Comparison of ENCODE assay signal across 17 cellular contexts in the genomic region with DNA sequence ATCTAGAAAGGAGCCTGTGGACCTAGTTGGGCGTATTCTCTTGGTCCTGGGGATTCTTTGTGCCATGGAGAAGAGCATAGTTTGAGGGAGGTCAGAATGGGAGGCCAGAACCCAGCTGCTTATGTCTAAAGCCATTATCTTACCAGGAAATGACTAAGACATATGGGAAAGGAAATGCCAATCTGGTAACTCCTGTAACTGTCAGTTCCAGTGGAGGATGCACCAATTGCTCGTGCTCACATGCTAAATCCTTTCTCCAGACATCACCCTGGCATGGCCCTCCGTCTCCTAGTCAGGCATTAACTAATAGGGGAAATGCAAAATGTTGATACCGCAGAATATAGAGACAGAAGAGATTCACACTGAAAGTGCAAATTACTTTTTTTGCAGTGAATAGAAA.
DNase-seq lines count a peak whose midpoint lies in the region; ATAC-seq and TF ChIP-seq lines count a peak whose summit lies in the region.
"Had no signal": no experiment of that assay in that cellular context is flagged by ENCODE, and none has a peak within 500 bp of the region (broad histone marks: within the 10 kb centered on the region; RNA-seq: fewer than 3 reads in every experiment).

No MANE protein-coding gene starts in this region.

- no peaks in the 10 kb centered on the region for H3K36me3 Mint-ChIP-seq in activated T-cell treated with anti-CD3 and anti-CD28 coated beads, Interleukin-2, amount 50 U/mL, for 72 hours (ENCODE audit: insufficient read depth in 2 of 2)
- H3K36me3 Mint-ChIP-seq: CD8-positive, alpha-beta T cell; natural killer cell had no signal

- no peak for TF ChIP-seq CTCF in epithelial cell of proximal tubule (conservative IDR thresholded peaks at IDR 0.05; ENCODE audit: low read depth, low read length)

- ATAC-seq in GM19463 (IDR thresholded peaks at IDR 0.05; ENCODE audit: unreplicated experiment) = no peak
- ATAC-seq in activated T-cell treated with anti-CD3 and anti-CD28 coated beads, Interleukin-2, amount 50 U/mL, for 72 hours (replicated peaks in 1 of 2) = no peak
- ATAC-seq: CD8-positive, alpha-beta T cell; left lung; natural killer cell had no signal

- no peak overlapping the region for H3K27ac Mint-ChIP-seq in activated T-cell treated with anti-CD3 and anti-CD28 coated beads, Interleukin-2, amount 50 U/mL, for 72 hours
- H3K27ac Mint-ChIP-seq: CD8-positive, alpha-beta T cell; natural killer cell had no signal

- no peaks in the 10 kb centered on the region for H3K4me1 Mint-ChIP-seq in activated T-cell treated with anti-CD3 and anti-CD28 coated beads, Interleukin-2, amount 50 U/mL, for 72 hours (ENCODE audit: low read depth)
- H3K4me1 Mint-ChIP-seq: natural killer cell had no signal

- peaks cover 6 to 14% of the 10 kb centered on the region in 2 donors for H3K9me3 Mint-ChIP-seq in activated T-cell treated with anti-CD3 and anti-CD28 coated beads, Interleukin-2, amount 50 U/mL, for 72 hours

- no peak overlapping the region for H3K4me3 Mint-ChIP-seq in activated T-cell treated with anti-CD3 and anti-CD28 coated beads, Interleukin-2, amount 50 U/mL, for 72 hours
- H3K4me3 Mint-ChIP-seq: CD8-positive, alpha-beta T cell; natural killer cell had no signal

- DNase-seq in ELR (ENCODE audit: low read depth) = peak; percentile 82
- DNase-seq in NCI-H226 = peak; percentile 15
- peak; percentile 16 for DNase-seq in epithelial cell of proximal tubule (ENCODE audit: low read depth)
- peak; percentile 24 for DNase-seq in skeletal muscle cell (ENCODE audit: low read depth)
- no peak for DNase-seq in DMS53 (lab: John Stamatoyannopoulos, UW)
- no peak for DNase-seq in activated T-cell treated with anti-CD3 and anti-CD28 coated beads, Interleukin-2, amount 50 U/mL, for 72 hours
- DNase-seq: activated naive CD4-positive, alpha-beta T cell treated with anti-CD3 and anti-CD28 coated beads, Interleukin-2, amount 50 U/mL, for 16 hours; CD8-positive, alpha-beta T cell; central memory CD4-positive, alpha-beta T cell; left lung; natural killer cell; NCI-H1436 treated with DMSO at 0.1 percent for 48 hours; PC-9; retina; stimulated activated CD4-positive, alpha-beta T cell treated with anti-CD3 and anti-CD28 coated beads, Interleukin-1b, Interleukin-23, amount 100 ng/mL, for 48 hours had no signal

- H3K4me3 ChIP-seq in epithelial cell of proximal tubule (ENCODE audit: low read depth, low read length) (no peak overlapping the region), skeletal muscle cell (ENCODE audit: low read depth, low read length) (no peak overlapping the region)
- H3K4me3 ChIP-seq: hepatocyte, left lung, PC-9 had no signal

- no peaks in the 10 kb centered on the region for H3K27me3 Mint-ChIP-seq in activated T-cell treated with anti-CD3 and anti-CD28 coated beads, Interleukin-2, amount 50 U/mL, for 72 hours (ENCODE audit: low read depth)

Comparison
In these comparisons a context has a peak if more than half of its experiments do, and no peak if none do; other contexts are left out.
1. DNase-seq: peak in ELR (single experiment), NCI-H226 (single experiment), epithelial cell of proximal tubule (single experiment) and skeletal muscle cell (single experiment); none in DMS53 (single experiment) and activated T-cell treated with anti-CD3 and anti-CD28 coated beads, Interleukin-2, amount 50 U/mL, for 72 hours (0 of 2).